ENCODE assay signal across 26 cellular contexts in the genomic region with DNA sequence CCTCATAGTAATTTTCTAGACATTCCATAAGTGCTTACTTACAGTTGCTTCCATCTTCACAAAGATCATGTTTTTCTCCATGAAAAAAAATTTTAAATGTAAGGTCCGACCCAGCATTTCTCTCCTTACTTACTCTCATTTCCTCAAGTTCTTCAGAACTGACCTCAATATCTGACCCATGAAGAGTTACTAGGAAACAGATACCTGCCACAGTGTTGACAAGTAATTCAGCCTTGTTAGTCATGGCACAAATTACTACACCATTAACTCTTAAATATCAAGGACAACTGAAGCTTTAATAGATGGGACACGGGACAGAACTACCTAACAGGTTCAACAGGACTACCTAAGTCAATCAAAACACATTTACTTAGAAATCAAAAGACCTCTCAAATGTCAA.
"Had no signal": no experiment of that assay in that cellular context is flagged by ENCODE, and none has a peak within 500 bp of the region (broad histone marks: within the 10 kb centered on the region; RNA-seq: fewer than 3 reads in every experiment).

No MANE protein-coding gene starts in this region.

- H3K4me3 ChIP-seq: coronary artery, gastrocnemius medialis, lung, right atrium auricular region, smooth muscle cell, suprapubic skin, transverse colon, upper lobe of right lung, uterus had no signal

- H3K4me2 ChIP-seq: smooth muscle cell had no signal

- H3K9me3 ChIP-seq: gastrocnemius medialis, neutrophil, right atrium auricular region, suprapubic skin, transverse colon, upper lobe of right lung, uterus had no signal

- H2AFZ ChIP-seq: parathyroid adenoma had no signal

- FAIRE-seq: endothelial cell of umbilical vein, kidney had no signal

- H3K4me1 ChIP-seq: gastrocnemius medialis, parathyroid adenoma, right atrium auricular region, suprapubic skin, transverse colon, upper lobe of right lung, uterus had no signal

- H3K27ac ChIP-seq: coronary artery, gastrocnemius medialis, neutrophil, parathyroid adenoma, right atrium auricular region, suprapubic skin, transverse colon, upper lobe of right lung, uterus had no signal

- H3K79me2 ChIP-seq: parathyroid adenoma had no signal

- DNase-seq: dermis blood vessel endothelial cell; effector memory CD4-positive, alpha-beta T cell; foreskin fibroblast; gastrocnemius medialis; head of caudate nucleus; kidney; left colon; stimulated activated CD4-positive, alpha-beta T cell treated with anti-CD3 and anti-CD28 coated beads, Interleukin-12 subunit alpha, Interleukin-12 subunit beta, amount 100 ng/mL, for 4 hours; stimulated activated CD4-positive, alpha-beta T cell treated with anti-CD3 and anti-CD28 coated beads, Interleukin-1b, Interleukin-23, amount 100 ng/mL, for 48 hours; stimulated activated CD4-positive, alpha-beta T cell treated with anti-CD3 and anti-CD28 coated beads, Interleukin-4, amount 100 ng/mL, for 1 hour; stimulated activated CD8-positive, alpha-beta memory T cell treated with anti-CD3 and anti-CD28 coated beads, Interleukin-4, amount 100 ng/mL, for 48 hours; stimulated activated naive CD4-positive, alpha-beta T cell; stimulated activated naive CD8-positive, alpha-beta T cell treated with anti-CD3 and anti-CD28 coated beads, Interleukin-15, amount 100 ng/mL, for 72 hours; transverse colon; upper lobe of right lung; uterus had no signal

- H3K9ac ChIP-seq: parathyroid adenoma had no signal

- H3K36me3 ChIP-seq: gastrocnemius medialis, neutrophil, right atrium auricular region, suprapubic skin, transverse colon, upper lobe of right lung, uterus had no signal

- H3K27me3 ChIP-seq: gastrocnemius medialis, neutrophil, right atrium auricular region, suprapubic skin, transverse colon, upper lobe of right lung, uterus had no signal

- ATAC-seq: gastrocnemius medialis; left colon; natural killer cell treated with Interleukin-12 subunit alpha and Interleukin-12 subunit beta and Interleukin-15 and Interleukin-18, amount 100 ng/mL, for 72 hours; sciatic nerve; stimulated activated naive CD8-positive, alpha-beta T cell treated with anti-CD3 and anti-CD28 coated beads, Interleukin-15, amount 100 ng/mL, for 72 hours; upper lobe of right lung had no signal
